28 cellular contexts compared by ENCODE assay signal in the genomic region with DNA sequence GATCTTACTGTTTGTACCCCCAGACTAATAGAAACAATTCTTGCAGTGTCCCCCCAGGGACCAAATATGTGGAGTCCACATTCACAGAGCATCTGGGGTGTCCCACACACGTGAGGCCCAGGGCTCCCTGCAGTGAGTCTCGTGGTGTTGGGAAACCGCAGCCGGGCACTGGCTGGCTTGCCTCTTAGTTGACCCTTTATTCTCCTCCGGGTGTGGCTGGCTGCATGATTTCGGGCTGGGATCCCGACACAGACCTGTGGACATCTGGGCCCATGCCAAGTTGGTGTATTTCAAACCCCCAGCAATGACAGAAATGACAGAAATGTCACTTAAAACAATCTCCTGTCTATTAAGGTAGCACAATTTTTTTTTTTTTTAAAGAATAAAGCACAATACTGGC. TPM values are rescaled to one million over a fixed set of nuclear protein-coding genes. Genes with fewer than 3 reads are reported as not detected.
A peak's percentile ranks its signal among the peaks of the same experiment; 100 is the strongest.
DNase-seq lines count a peak whose midpoint lies in the region; ATAC-seq, FAIRE-seq and TF ChIP-seq lines count a peak whose summit lies in the region.
"Had no signal": no experiment of that assay in that cellular context is flagged by ENCODE, and none has a peak within 500 bp of the region (broad histone marks: within the 10 kb centered on the region; RNA-seq: fewer than 3 reads in every experiment).

No MANE protein-coding gene starts in this region.

- DNase-seq in H4 (ENCODE audit: low spot score) (peak; percentile 71), brain microvascular endothelial cell (no peak), HepG2 (ENCODE audit: low spot score) (no peak), type B pancreatic cell (ENCODE audit: extremely low spot score, unreplicated experiment) (peak; percentile 51), HCEC 1CT (no peak), colonic mucosa (no peak), GM03348 (ENCODE audit: low spot score) (no peak)
- DNase-seq: activated B cell treated with CpG ODN at 0.5 μM for 24 hours; AML-193; GDM1; GM23248; naive thymus-derived CD8-positive, alpha-beta T cell; NCI-H1105 treated with DMSO at 0.1 percent for 48 hours; NCI-H2029; NCI-H345; ovary; right cardiac atrium; Right ventricle myocardium superior; stimulated activated CD4-positive, alpha-beta T cell treated with anti-CD3 and anti-CD28 coated beads, Interleukin-12 subunit alpha, Interleukin-12 subunit beta, amount 100 ng/mL, for 4 hours; stimulated activated CD4-positive, alpha-beta T cell treated with anti-CD3 and anti-CD28 coated beads, Interleukin-4, amount 100 ng/mL, for 4 hours; stimulated activated naive CD4-positive, alpha-beta T cell treated with Interleukin-2 at 50 U/mL for 16 hours; T-helper 9 cell had no signal

- no peak for FAIRE-seq in HepG2 (lab: Jason Lieb, UNC)
- FAIRE-seq: GM18507 had no signal

- H4K20me1 ChIP-seq in HepG2 (ENCODE audit: insufficient read depth, low read length), result no peaks in the 10 kb centered on the region

- H3K4me3 Mint-ChIP-seq in type B pancreatic cell, result no peak overlapping the region
- H3K4me3 Mint-ChIP-seq: activated B cell treated with CpG ODN at 0.5 μM for 24 hours; activated naive CD4-positive, alpha-beta T cell treated with anti-CD3 and anti-CD28 coated beads, Interleukin-2, amount 50 U/mL, for 24 hours; central memory CD8-positive, alpha-beta T cell; mesothelial cell of epicardium; naive thymus-derived CD8-positive, alpha-beta T cell had no signal

- no peak for TF ChIP-seq RAD21 in HepG2 (CRISPR knock-in tag; IDR thresholded peaks at IDR 0.05)

- no peak overlapping the region for H2AFZ ChIP-seq in HepG2 (ENCODE audit: low read length)
- H2AFZ ChIP-seq: GM23248 had no signal

- H3K79me2 ChIP-seq in HepG2 (ENCODE audit: insufficient read depth, low read length), result no peaks in the 10 kb centered on the region

- no peak overlapping the region for H3K4me3 ChIP-seq in brain microvascular endothelial cell (ENCODE audit: low read depth, low read length)
- H3K4me3 ChIP-seq in HepG2 (replicated peaks in 1 of 3; ENCODE audit: insufficient read depth in 1 of 3, low read depth in 2 of 3, low read length in 3 of 3), result no peak overlapping the region
- no peak overlapping the region for H3K4me3 ChIP-seq in colonic mucosa
- H3K4me3 ChIP-seq: GM23248, ovary, thoracic aorta had no signal

- no peaks in the 10 kb centered on the region for H3K9me3 ChIP-seq in HepG2 (ENCODE audit: low read length)
- H3K9me3 ChIP-seq in colonic mucosa, result no peaks in the 10 kb centered on the region
- H3K9me3 ChIP-seq: ovary, thoracic aorta had no signal

- H3K27ac ChIP-seq in brain microvascular endothelial cell (peak overlapping the region; percentile 32), HepG2 (ENCODE audit: extremely low read length, insufficient read depth, low read length) (no peak overlapping the region), colonic mucosa (no peak overlapping the region)
- H3K27ac ChIP-seq: GM23248, ovary, thoracic aorta had no signal

- H3K27me3 Mint-ChIP-seq in type B pancreatic cell, result peaks cover 21% of the 10 kb centered on the region

- H3K4me1 ChIP-seq in HepG2 (ENCODE audit: insufficient read depth, low read length) (peaks cover 9% of the 10 kb centered on the region), colonic mucosa (no peaks in the 10 kb centered on the region)

- no peak for TF ChIP-seq POLR2A in HepG2 (IDR thresholded peaks at IDR 0.05; ENCODE audit: insufficient read depth in 1 of 2, low read depth in 2 of 2, low read length in 2 of 2)

- BruUV-seq in HepG2 (replicated peaks; lab: Mats Ljungman, UMichigan), result no TSS peak

- intact Hi-C loops in HepG2 (cut with micrococcal nuclease; ENCODE audit: unreplicated experiment) (no loop called here), colonic mucosa (cut with DNase I) (no loop called here)

- CTCF ChIA-PET in HepG2 (lab: Yijun Ruan, JAX; ENCODE audit: low intra/inter-chr PET ratio, low total read pairs), result no interaction called here

- peak; percentile 25; the same call in 1 of the 3 replicates for ATAC-seq in HepG2
- ATAC-seq: naive thymus-derived CD8-positive, alpha-beta T cell; right cardiac atrium had no signal

- H3K9ac ChIP-seq in HepG2 (ENCODE audit: insufficient read depth, low read depth, low read length), result no peak overlapping the region
- H3K9ac ChIP-seq in colonic mucosa (ENCODE audit: low read depth in 2 of 2, low read length in 2 of 2), result no peak overlapping the region
- H3K9ac ChIP-seq: GM23248 had no signal

- H3K36me3 Mint-ChIP-seq in type B pancreatic cell, result no peaks in the 10 kb centered on the region
- H3K36me3 Mint-ChIP-seq: activated naive CD4-positive, alpha-beta T cell treated with anti-CD3 and anti-CD28 coated beads, Interleukin-2, amount 50 U/mL, for 24 hours; mesothelial cell of epicardium; naive thymus-derived CD8-positive, alpha-beta T cell had no signal

- POLR2A ChIA-PET in HepG2 (lab: Yijun Ruan, JAX), result no interaction called here

- H3K27me3 ChIP-seq in brain microvascular endothelial cell (replicated peaks), result no peaks in the 10 kb centered on the region
- no peaks in the 10 kb centered on the region; a peak in 1 of 5 replicates for H3K27me3 ChIP-seq in HepG2 (ENCODE audit: control insufficient read depth in 1 of 2, insufficient read depth in 2 of 2, low read length in 2 of 2)
- no peaks in the 10 kb centered on the region for H3K27me3 ChIP-seq in colonic mucosa
- H3K27me3 ChIP-seq: ovary had no signal

- TF ChIP-seq CTCF in brain microvascular endothelial cell (IDR thresholded peaks at IDR 0.05; ENCODE audit: low read depth, low read length, missing control alignments) (no peak), HepG2 (CRISPR knock-in tag; IDR thresholded peaks at IDR 0.05) (no peak), type B pancreatic cell (conservative IDR thresholded peaks at IDR 0.05) (no peak), colonic mucosa (IDR thresholded peaks at IDR 0.05) (no peak)

- WGBS in HepG2 (ENCODE audit: low lambda C conversion rate), result 8% methylated on average over 3 of the region's 7 CpGs

- H3K36me3 ChIP-seq in brain microvascular endothelial cell (replicated peaks), result no peaks in the 10 kb centered on the region
- H3K36me3 ChIP-seq in HepG2 (replicated peaks in 1 of 2; ENCODE audit: control insufficient read depth in 1 of 2, insufficient read depth in 2 of 2, low read length in 2 of 2), result no peaks in the 10 kb centered on the region
- H3K36me3 ChIP-seq in colonic mucosa, result no peaks in the 10 kb centered on the region
- H3K36me3 ChIP-seq: ovary, thoracic aorta had no signal

- H3K9me3 Mint-ChIP-seq in type B pancreatic cell, result no peaks in the 10 kb centered on the region
- H3K9me3 Mint-ChIP-seq: activated B cell treated with CpG ODN at 0.5 μM for 24 hours; activated naive CD4-positive, alpha-beta T cell treated with anti-CD3 and anti-CD28 coated beads, Interleukin-2, amount 50 U/mL, for 24 hours; central memory CD8-positive, alpha-beta T cell; mesothelial cell of epicardium; naive thymus-derived CD8-positive, alpha-beta T cell had no signal

- peaks cover 4% of the 10 kb centered on the region for H3K4me1 Mint-ChIP-seq in type B pancreatic cell (ENCODE audit: unreplicated experiment)
- H3K4me1 Mint-ChIP-seq: activated B cell treated with CpG ODN at 0.5 μM for 24 hours; activated naive CD4-positive, alpha-beta T cell treated with anti-CD3 and anti-CD28 coated beads, Interleukin-2, amount 50 U/mL, for 24 hours; central memory CD8-positive, alpha-beta T cell; mesothelial cell of epicardium had no signal

- TF ChIP-seq EP300 in HepG2 (IDR thresholded peaks at IDR 0.05; ENCODE audit: low read depth in 2 of 2, low read length in 2 of 2) (no peak), HepG2 (CRISPR knock-in tag; IDR thresholded peaks at IDR 0.05; ENCODE audit: borderline replicate concordance) (no peak)

- no peak overlapping the region for H3K4me2 ChIP-seq in HepG2 (ENCODE audit: low read depth, low read length)

- H3K27ac Mint-ChIP-seq in type B pancreatic cell, result no peak overlapping the region
- H3K27ac Mint-ChIP-seq: activated B cell treated with CpG ODN at 0.5 μM for 24 hours; activated naive CD4-positive, alpha-beta T cell treated with anti-CD3 and anti-CD28 coated beads, Interleukin-2, amount 50 U/mL, for 24 hours; mesothelial cell of epicardium had no signal

- in situ Hi-C loops in brain microvascular endothelial cell (cut with HindIII; ENCODE audit: low pct_ligation_motif_present, low sequenced_read_pairs) (no loop called here), HepG2 (cut with HindIII; ENCODE audit: extremely low pct_ligation_motif_present, low pct_unique_long_range_greater_than_20kb) (no loop called here)

RNA-seq across cellular contexts. Expression of gene CLDN24, which starts 15.6 kb away (rescaled TPM):
- total RNA-seq in H4 (2014; rRNA removed; shearing (Covaris generic)), result not detected in 2 replicates
- total RNA-seq in HepG2 (2016; rRNA removed; fragmentation: Illumina TruSeq; extraction: Trizol) (not detected in 2 replicates), type B pancreatic cell (ENCODE audit: low replicate concordance) (not detected in 2 replicates), colonic mucosa (not detected)
- total RNA-seq in HepG2 (2016; cell fraction: cytosol; rRNA removed; fragmentation: Illumina TruSeq; extraction: Trizol; ENCODE audit: low read depth), result not detected in 2 replicates
- total RNA-seq in HepG2 (2016; cell fraction: insoluble cytoplasmic fraction; rRNA removed; fragmentation: Illumina TruSeq; extraction: Trizol), result not detected in 2 replicates
- not detected in 2 replicates for total RNA-seq in HepG2 (2016; cell fraction: membrane; rRNA removed; fragmentation: Illumina TruSeq; extraction: Trizol)
- not detected in 2 replicates for total RNA-seq in HepG2 (2016; cell fraction: nucleus; rRNA removed; fragmentation: Illumina TruSeq; extraction: Trizol)
- polyA plus RNA-seq in HepG2 (2011; rRNA removed), result not detected in 2 replicates
- polyA plus RNA-seq in HepG2 (2011; cell fraction: cytosol; rRNA removed), result not detected in 2 replicates
- polyA plus RNA-seq in HepG2 (2011; cell fraction: nucleus; rRNA removed), result not detected in 2 replicates
- polyA plus RNA-seq in HepG2 (2012), result not detected in 2 replicates
- not detected in 2 replicates for polyA plus RNA-seq in HepG2 (2016; cell fraction: cytosol; fragmentation: Illumina TruSeq; extraction: Trizol; ENCODE audit: low read depth)
- polyA plus RNA-seq in HepG2 (2016; cell fraction: insoluble cytoplasmic fraction; fragmentation: Illumina TruSeq; extraction: Trizol; ENCODE audit: low read depth), result not detected in 2 replicates
- polyA plus RNA-seq in HepG2 (2016; cell fraction: membrane; fragmentation: Illumina TruSeq; extraction: Trizol; ENCODE audit: low read depth), result not detected in 2 replicates
- not detected in 2 replicates for polyA plus RNA-seq in HepG2 (2016; cell fraction: nucleus; fragmentation: Illumina TruSeq; extraction: Trizol; ENCODE audit: insufficient read depth, low read depth)
- not detected in 2 replicates for polyA minus RNA-seq in HepG2 (2011; rRNA and poly(A)+ RNA removed; ENCODE audit: low replicate concordance)
- polyA minus RNA-seq in HepG2 (2011; cell fraction: cytosol; rRNA and poly(A)+ RNA removed), result not detected in 2 replicates
- not detected in 2 replicates for polyA minus RNA-seq in HepG2 (2011; cell fraction: nucleus; rRNA and poly(A)+ RNA removed)
- total RNA-seq: activated B cell treated with CpG ODN at 0.5 μM for 24 hours; GM23248; LHCN-M2; mesothelial cell of epicardium; naive thymus-derived CD8-positive, alpha-beta T cell; ovary; right cardiac atrium; Right ventricle myocardium superior; thoracic aorta had no signal
- polyA plus RNA-seq: GM23248, ovary, right cardiac atrium had no signal

RNA-seq across cellular contexts. Expression of gene CLDN22, which starts 17.8 kb away (rescaled TPM):
- total RNA-seq in H4 (2014; rRNA removed; shearing (Covaris generic)), result not detected in 2 replicates
- total RNA-seq in HepG2 (2016; rRNA removed; fragmentation: Illumina TruSeq; extraction: Trizol), result not detected in 2 replicates
- total RNA-seq in HepG2 (2016; cell fraction: cytosol; rRNA removed; fragmentation: Illumina TruSeq; extraction: Trizol; ENCODE audit: low read depth), result not detected in 2 replicates
- not detected in 2 replicates for total RNA-seq in HepG2 (2016; cell fraction: insoluble cytoplasmic fraction; rRNA removed; fragmentation: Illumina TruSeq; extraction: Trizol)
- not detected in 2 replicates for total RNA-seq in HepG2 (2016; cell fraction: membrane; rRNA removed; fragmentation: Illumina TruSeq; extraction: Trizol)
- not detected in 2 replicates for total RNA-seq in HepG2 (2016; cell fraction: nucleus; rRNA removed; fragmentation: Illumina TruSeq; extraction: Trizol)
- polyA plus RNA-seq in HepG2 (2011; rRNA removed), result 0.07 TPM in 1 of 2 replicates, not detected in the other
- polyA plus RNA-seq in HepG2 (2011; cell fraction: cytosol; rRNA removed), result 0.03 TPM in 1 of 2 replicates, not detected in the other
- polyA plus RNA-seq in HepG2 (2011; cell fraction: nucleus; rRNA removed), result not detected in 2 replicates
- polyA plus RNA-seq in HepG2 (2012), result 0.90 and 1.0 TPM in 2 replicates
- not detected in 2 replicates for polyA plus RNA-seq in HepG2 (2016; cell fraction: cytosol; fragmentation: Illumina TruSeq; extraction: Trizol; ENCODE audit: low read depth)
- polyA plus RNA-seq in HepG2 (2016; cell fraction: insoluble cytoplasmic fraction; fragmentation: Illumina TruSeq; extraction: Trizol; ENCODE audit: low read depth), result not detected in 2 replicates
- not detected in 2 replicates for polyA plus RNA-seq in HepG2 (2016; cell fraction: membrane; fragmentation: Illumina TruSeq; extraction: Trizol; ENCODE audit: low read depth)
- polyA plus RNA-seq in HepG2 (2016; cell fraction: nucleus; fragmentation: Illumina TruSeq; extraction: Trizol; ENCODE audit: insufficient read depth, low read depth), result not detected in 2 replicates
- polyA minus RNA-seq in HepG2 (2011; rRNA and poly(A)+ RNA removed; ENCODE audit: low replicate concordance), result not detected in 2 replicates
- polyA minus RNA-seq in HepG2 (2011; cell fraction: cytosol; rRNA and poly(A)+ RNA removed), result not detected in 2 replicates
- 0.13 TPM in 1 of 2 replicates, not detected in the other for polyA minus RNA-seq in HepG2 (2011; cell fraction: nucleus; rRNA and poly(A)+ RNA removed)
- not detected in 2 replicates for total RNA-seq in type B pancreatic cell (ENCODE audit: low replicate concordance)
- not detected for total RNA-seq in colonic mucosa
- total RNA-seq: activated B cell treated with CpG ODN at 0.5 μM for 24 hours; GM23248; LHCN-M2; mesothelial cell of epicardium; naive thymus-derived CD8-positive, alpha-beta T cell; right cardiac atrium; Right ventricle myocardium superior; thoracic aorta had no signal
- polyA plus RNA-seq: GM23248 had no signal

Comparison
In these comparisons a context has a peak if more than half of its experiments do, and no peak if none do; other contexts are left out.
1. DNase-seq: peak in H4 (single experiment) and type B pancreatic cell (single experiment); none in brain microvascular endothelial cell (single experiment), HepG2 (single experiment), HCEC 1CT (single experiment), colonic mucosa (single experiment) and GM03348 (single experiment).